In genomic region chr3:195589796-195590195, GRCh38 we compare ENCODE assay signal across 4 cellular contexts. TPM values are rescaled to one million over a fixed set of nuclear protein-coding genes. Genes with fewer than 3 reads are reported as not detected.
"Had no signal": no experiment of that assay in that cellular context is flagged by ENCODE, and none has a peak within 500 bp of the region (broad histone marks: within the 10 kb centered on the region; RNA-seq: fewer than 3 reads in every experiment).

No MANE protein-coding gene starts in this region.

RNA-seq across cellular contexts. Expression of gene APOD, which starts 6.1 kb away (rescaled TPM):
- total RNA-seq: GM23338, H1, H7, H9 had no signal
- polyA plus RNA-seq: GM23338, H1 had no signal
